11 cellular contexts compared by ENCODE assay signal in genomic region chr10:47315426-47315825, GRCh38. TPM values are rescaled to one million over a fixed set of nuclear protein-coding genes. Genes with fewer than 3 reads are reported as not detected.
"Had no signal": no experiment of that assay in that cellular context is flagged by ENCODE, and none has a peak within 500 bp of the region (broad histone marks: within the 10 kb centered on the region; RNA-seq: fewer than 3 reads in every experiment).

No MANE protein-coding gene starts in this region.

- H3K4me1 ChIP-seq: HAP-1 had no signal

- H3K4me3 ChIP-seq: GM23248, HAP-1, K562 had no signal

- H3K9me3 ChIP-seq: HAP-1 had no signal

- ATAC-seq: HCT116, K562 had no signal

- DNase-seq: GM23248, GOT3, H7, HFFc6, IMR-90, KG1 had no signal

- H3K27ac ChIP-seq: GM23248 had no signal

RNA-seq across cellular contexts. Expression of gene GDF2, which starts 6.8 kb away (rescaled TPM):
- total RNA-seq: GM23248, H4, H7, HFFc6, HT-29 had no signal
- polyA plus RNA-seq: GM23248, IMR-90 had no signal

RNA-seq across cellular contexts. Expression of gene GDF10, which starts 15.4 kb away (rescaled TPM):
- total RNA-seq: H4, H7, HFFc6, HT-29, IMR-90 had no signal

RNA-seq across cellular contexts. Expression of gene RBP3, which starts 32.7 kb away (rescaled TPM):
- total RNA-seq: GM23248, H4, H7, HFFc6, IMR-90, K562 had no signal
- polyA plus RNA-seq: GM23248, IMR-90, K562 had no signal
